In genomic region chr13:42071179-42071578, GRCh38 we compare ENCODE assay signal across 7 cellular contexts. TPM values are rescaled to one million over a fixed set of nuclear protein-coding genes. Genes with fewer than 3 reads are reported as not detected.
DNase-seq lines count a peak whose midpoint lies in the region; ATAC-seq, FAIRE-seq and TF ChIP-seq lines count a peak whose summit lies in the region.
"Not testable (repeated sequence)": the region's sequence is repeated elsewhere in the genome, so short reads cannot be mapped to it uniquely, and the experiment has no call there.

No MANE protein-coding gene starts in this region.

- not testable (repeated sequence) for H3K4me3 ChIP-seq in DND-41 (ENCODE audit: low read depth in 1 of 2, low read length in 2 of 2); choroid plexus epithelial cell (ENCODE audit: low read depth, low read length)

- H2AFZ ChIP-seq in DND-41 (ENCODE audit: low read depth, low read length), result not testable (repeated sequence)

- not testable (repeated sequence) for H3K9me3 Mint-ChIP-seq in HFFc6; activated naive CD8-positive, alpha-beta T cell (ENCODE audit: low read depth); osteocyte (ENCODE audit: unreplicated experiment)

- ATAC-seq in DND-41 (ENCODE audit: insufficient read depth, low read depth), result 0 out of 3 replicates have a peak, but pooled peaks have one; percentile 14

- H3K27ac Mint-ChIP-seq in HFFc6; activated naive CD8-positive, alpha-beta T cell; osteocyte (ENCODE audit: unreplicated experiment): not testable (repeated sequence)

- not testable (repeated sequence) for H3K9ac ChIP-seq in DND-41 (ENCODE audit: low read depth, low read length)

- not testable (repeated sequence) for H4K20me1 ChIP-seq in DND-41 (ENCODE audit: insufficient read depth, low read length)

- H3K9me3 ChIP-seq in DND-41 (ENCODE audit: insufficient read depth, low read length, severe bottlenecking), result not testable (repeated sequence)

- not testable (repeated sequence) for H3K36me3 ChIP-seq in DND-41 (ENCODE audit: insufficient read depth, low read length)

- not testable (repeated sequence) for H3K27me3 Mint-ChIP-seq in HFFc6 (ENCODE audit: insufficient read depth); activated naive CD8-positive, alpha-beta T cell; osteocyte (ENCODE audit: unreplicated experiment)

- not testable (repeated sequence) for H3K27ac ChIP-seq in DND-41 (ENCODE audit: low read length)

- peaks cover 20% of the 10 kb centered on the region for H3K36me3 Mint-ChIP-seq in HFFc6 (ENCODE audit: low read depth)
- peaks cover 19% of the 10 kb centered on the region for H3K36me3 Mint-ChIP-seq in activated naive CD8-positive, alpha-beta T cell
- not testable (repeated sequence) for H3K36me3 Mint-ChIP-seq in osteocyte (ENCODE audit: unreplicated experiment)

- H3K4me1 Mint-ChIP-seq in HFFc6 (ENCODE audit: low read depth) (peaks cover 68% of the 10 kb centered on the region), osteocyte (ENCODE audit: unreplicated experiment) (peaks cover 12% of the 10 kb centered on the region)
- H3K4me1 Mint-ChIP-seq in activated naive CD8-positive, alpha-beta T cell (ENCODE audit: low read depth), result peaks cover 31% of the 10 kb centered on the region

- TF ChIP-seq CTCF in DND-41 (IDR thresholded peaks at IDR 0.05; ENCODE audit: borderline replicate concordance, extremely low read depth, low read length, poor library complexity, severe bottlenecking); choroid plexus epithelial cell (conservative IDR thresholded peaks at IDR 0.05; ENCODE audit: low read depth, low read length): not testable (repeated sequence)
- 0 out of 2 replicates have a peak, but pooled peaks have one; percentile 19 for TF ChIP-seq CTCF in HFFc6 (IDR thresholded peaks at IDR 0.05)
- TF ChIP-seq CTCF in osteocyte (IDR thresholded peaks at IDR 0.05), result peak; percentile 7

- not testable (repeated sequence) for H3K4me3 Mint-ChIP-seq in HFFc6; osteocyte (ENCODE audit: unreplicated experiment)
- peak overlapping the region; percentile 12 for H3K4me3 Mint-ChIP-seq in activated naive CD8-positive, alpha-beta T cell

- H3K79me2 ChIP-seq in DND-41 (ENCODE audit: insufficient read depth, low read length), result not testable (repeated sequence)

- DNase-seq in DND-41; HFFc6; frontal cortex (ENCODE audit: low spot score in 2 of 2); osteocyte (ENCODE audit: extremely low spot score, unreplicated experiment): not testable (repeated sequence)
- peak; percentile 33 for DNase-seq in OCI-M1 (lab: John Stamatoyannopoulos, UW)
- peak; percentile 22 for DNase-seq in choroid plexus epithelial cell (ENCODE audit: low read depth)

- not testable (repeated sequence) for H3K27me3 ChIP-seq in DND-41 (ENCODE audit: insufficient read depth, low read length, poor library complexity)

- not testable (repeated sequence) for H3K4me1 ChIP-seq in DND-41 (ENCODE audit: insufficient read depth, low read length)

- H3K4me2 ChIP-seq in DND-41 (ENCODE audit: insufficient read depth, low read length), result not testable (repeated sequence)

- peak; percentile 64 for FAIRE-seq in frontal cortex (lab: Jason Lieb, UNC)

RNA-seq across cellular contexts. Expression of gene DGKH, which starts 22.7 kb away (rescaled TPM):
- total RNA-seq in HFFc6 (2021; fragmentation: NEBNext Ultra II Directional; extraction: Animal tissue kit (Norgen Biotek cat#: 25700)), result 1 to 10 TPM; 6.9 to 8.7 (median 7.8) TPM
- 15.5 TPM for total RNA-seq in frontal cortex
- total RNA-seq in osteocyte, result 14.3 and 14.5 TPM in 2 replicates
